ENCODE assay signal across 8 cellular contexts in genomic region chr11:9574556-9574805, GRCh38. TPM values are rescaled to one million over a fixed set of nuclear protein-coding genes. Genes with fewer than 3 reads are reported as not detected.
DNase-seq lines count a peak whose midpoint lies in the region; ATAC-seq and TF ChIP-seq lines count a peak whose summit lies in the region.

No MANE protein-coding gene starts in this region.

- no peak for TF ChIP-seq RAD21 in Ishikawa (IDR thresholded peaks at IDR 0.05; ENCODE audit: low read depth)

- DNase-seq in AG10803 (ENCODE audit: low read depth) (peak; percentile 41), astrocyte of the spinal cord (ENCODE audit: low read depth, low spot score) (no peak), left kidney (ENCODE audit: low read depth, low spot score) (peak; percentile 52), testis (peak; percentile 33), HEK293T (ENCODE audit: extremely low spot score) (no peak)

- TF ChIP-seq POLR2A in testis (IDR thresholded peaks at IDR 0.05): no peak

- TF ChIP-seq EP300 in Ishikawa (IDR thresholded peaks at IDR 0.05; ENCODE audit: borderline replicate concordance): no peak

- no peaks in the 10 kb centered on the region for H3K9me3 ChIP-seq in testis

- ATAC-seq in GM18502 (IDR thresholded peaks at IDR 0.05; ENCODE audit: poor library complexity, unreplicated experiment) (no peak), GM21367 (IDR thresholded peaks at IDR 0.05; ENCODE audit: unreplicated experiment) (no peak)

- WGBS in testis, 2 donors: 0% methylated on average over 21 of the region's 22 CpGs; no CpG with 5 or more reads in 1 of the 2 donors

- POLR2A ChIA-PET in HEK293T (lab: Yijun Ruan, JAX): interaction anchor here (1.6 to 3.7 kb wide), 3 partner anchors 27 to 67 kb away, joined by 7 to 25 read pairs (median 9); no protein-coding TSS in a partner anchor

- peaks cover under 1% of the 10 kb centered on the region for H3K4me1 ChIP-seq in testis

- intact Hi-C loops in testis (cut with DNase I; ENCODE audit: low total_unique reads): no loop called here

- H3K27ac ChIP-seq in testis: peak overlapping the region; percentile 86 to 88

- peak overlapping the region; percentile 88 for H3K4me3 ChIP-seq in AG10803 (ENCODE audit: low read length)
- H3K4me3 ChIP-seq in astrocyte of the spinal cord (ENCODE audit: low read depth, low read length): peak overlapping the region; percentile 71
- H3K4me3 ChIP-seq in testis: peak overlapping the region; percentile 74 to 77

- CTCF ChIA-PET in HEK293T (lab: Yijun Ruan, JAX): no interaction called here

- in situ Hi-C loops in astrocyte of the spinal cord (cut with HindIII; ENCODE audit: low sequenced_read_pairs): no loop called here

- no peaks in the 10 kb centered on the region for H3K27me3 ChIP-seq in testis

- TF ChIP-seq CTCF in AG10803 (conservative IDR thresholded peaks at IDR 0.05; ENCODE audit: low read length) (no peak), astrocyte of the spinal cord (IDR thresholded peaks at IDR 0.05; ENCODE audit: low read depth, low read length) (no peak), testis (IDR thresholded peaks at IDR 0.05) (no peak)

- H3K36me3 ChIP-seq in testis (ENCODE audit: low read depth, missing control alignments): no peaks in the 10 kb centered on the region

TF ChIP-seq in Ishikawa, 13 proteins besides CTCF, POLR2A, EP300 and RAD21:
- TF ChIP-seq TEAD4 (IDR thresholded peaks at IDR 0.05): peak; percentile 5; the same call in 1 of the 2 replicates
- no peak for TF ChIP-seq REST (IDR thresholded peaks at IDR 0.05; ENCODE audit: low read depth)
- TF ChIP-seq EGR1 (IDR thresholded peaks at IDR 0.05): no peak
- no peak for TF ChIP-seq CEBPB (IDR thresholded peaks at IDR 0.05)
- TF ChIP-seq, protein P1, sequence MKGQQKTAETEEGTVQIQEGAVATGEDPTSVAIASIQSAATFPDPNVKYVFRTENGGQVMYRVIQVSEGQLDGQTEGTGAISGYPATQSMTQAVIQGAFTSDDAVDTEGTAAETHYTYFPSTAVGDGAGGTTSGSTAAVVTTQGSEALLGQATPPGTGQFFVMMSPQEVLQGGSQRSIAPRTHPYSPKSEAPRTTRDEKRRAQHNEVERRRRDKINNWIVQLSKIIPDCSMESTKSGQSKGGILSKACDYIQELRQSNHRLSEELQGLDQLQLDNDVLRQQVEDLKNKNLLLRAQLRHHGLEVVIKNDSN (IDR thresholded peaks at IDR 0.05): no peak
- no peak for TF ChIP-seq NFIC (IDR thresholded peaks at IDR 0.05)
- peak; percentile 20; the same call in 1 of the 2 replicates for TF ChIP-seq TCF12 (IDR thresholded peaks at IDR 0.05; ENCODE audit: low read depth)
- no peak for TF ChIP-seq ZBTB7A (IDR thresholded peaks at IDR 0.05; ENCODE audit: low read depth)
- TF ChIP-seq CREB1 (IDR thresholded peaks at IDR 0.05; ENCODE audit: low read depth): no peak
- TF ChIP-seq MAX (IDR thresholded peaks at IDR 0.05): no peak
- no peak for TF ChIP-seq YY1 (IDR thresholded peaks at IDR 0.05; ENCODE audit: low read depth)
- TF ChIP-seq FOXM1 (IDR thresholded peaks at IDR 0.05; ENCODE audit: borderline replicate concordance, low read depth): no peak
- TF ChIP-seq TAF1 (IDR thresholded peaks at IDR 0.05; ENCODE audit: low read depth): no peak
TF ChIP-seq in Ishikawa: peak in this region for 2.

TF ChIP-seq in HEK293T, 16 proteins besides CTCF, POLR2A, EP300 and RAD21:
- TF ChIP-seq SUZ12 (IDR thresholded peaks at IDR 0.05): no peak
- TF ChIP-seq L3MBTL2 (conservative IDR thresholded peaks at IDR 0.05): no peak
- TF ChIP-seq TARDBP (IDR thresholded peaks at IDR 0.05): no peak
- no peak for TF ChIP-seq ELF4 (IDR thresholded peaks at IDR 0.05)
- TF ChIP-seq CTBP1 (IDR thresholded peaks at IDR 0.05; ENCODE audit: borderline replicate concordance): no peak
- TF ChIP-seq NFRKB (IDR thresholded peaks at IDR 0.05): no peak
- no peak for TF ChIP-seq BHLHE40 (IDR thresholded peaks at IDR 0.05; ENCODE audit: borderline replicate concordance)
- no peak for TF ChIP-seq FOXM1 (IDR thresholded peaks at IDR 0.05; ENCODE audit: borderline replicate concordance)
- TF ChIP-seq ZNF384 (IDR thresholded peaks at IDR 0.05): no peak
- TF ChIP-seq PKNOX1 (IDR thresholded peaks at IDR 0.05): no peak

RNA-seq across cellular contexts. Expression of gene WEE1, which starts 1.0 kb away (rescaled TPM):
- total RNA-seq in testis: 10 to 100 TPM; 34.3 to 59.8 TPM
- polyA plus RNA-seq in testis (ENCODE audit: insufficient read depth, low read depth, low replicate concordance): 100 TPM

Comparison
In these comparisons a context has a peak if more than half of its experiments do, and no peak if none do; other contexts are left out.
1. DNase-seq: peak in AG10803 (single experiment), left kidney (single experiment) and testis (single experiment); none in astrocyte of the spinal cord (single experiment) and HEK293T (single experiment).
2. Peak in every context shown above with its lines, with median percentiles within 50 percentile points of each other: H3K4me3 ChIP-seq.